Comparison of ENCODE assay signal across 10 cellular contexts in the genomic region with DNA sequence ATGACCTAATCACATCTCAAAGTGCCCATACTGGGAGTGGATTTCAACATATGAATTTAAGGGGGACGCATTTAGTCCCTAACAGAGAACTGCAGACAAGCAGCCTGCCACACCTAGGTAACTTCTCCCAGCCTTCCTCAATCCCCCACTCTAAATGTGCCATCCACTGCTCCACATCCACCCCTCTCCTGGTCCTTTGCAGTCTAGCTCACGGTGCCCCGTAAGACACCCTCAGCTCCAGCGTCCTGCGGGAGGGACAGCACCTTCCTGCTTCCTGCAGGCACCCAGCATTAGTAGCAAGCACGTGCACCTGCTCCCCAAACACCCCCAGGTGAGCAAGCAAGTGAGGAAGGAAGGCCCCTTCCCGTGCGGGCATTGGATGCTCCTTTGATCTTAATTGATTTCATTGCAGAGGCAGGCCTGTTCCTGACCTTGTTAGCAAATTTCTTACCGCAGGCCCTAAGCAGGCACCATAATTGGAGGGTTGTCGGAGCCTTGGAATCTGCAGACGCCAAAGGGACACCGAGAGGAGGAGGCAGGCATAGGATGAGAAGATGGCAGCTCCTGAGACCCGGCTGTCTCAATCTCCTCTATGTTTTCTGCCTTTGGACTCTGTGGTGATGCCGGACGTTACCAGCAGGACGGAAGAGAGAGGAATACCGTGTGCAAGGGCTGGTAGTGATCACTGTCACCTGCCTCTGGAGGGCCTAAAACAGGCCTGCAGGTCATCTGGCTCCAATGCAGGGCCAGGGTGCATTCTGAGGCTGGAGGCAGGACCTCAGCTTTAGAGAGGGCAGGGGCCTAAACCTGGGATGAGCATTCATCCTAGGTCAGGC.
"Had no signal": no experiment of that assay in that cellular context is flagged by ENCODE, and none has a peak within 500 bp of the region (broad histone marks: within the 10 kb centered on the region; RNA-seq: fewer than 3 reads in every experiment).

No MANE protein-coding gene starts in this region.

- DNase-seq: activated CD4-positive, alpha-beta T cell treated with anti-CD3 and anti-CD28 coated beads, Interleukin-2, amount 50 U/mL, for 4 hours; activated naive CD4-positive, alpha-beta T cell treated with anti-CD3 and anti-CD28 coated beads, Interleukin-2, amount 50 U/mL, for 16 hours; effector CD8-positive, alpha-beta T cell; mesendoderm; stimulated activated CD4-positive, alpha-beta T cell treated with anti-CD3 and anti-CD28 coated beads, Interleukin-2, amount 100 ng/mL, for 24 hours; stimulated activated naive CD8-positive, alpha-beta T cell treated with anti-CD3 and anti-CD28 coated beads, Interleukin-15, Interleukin-2, amounts not matched to agents 100 U/mL and 50 U/mL, for 24 hours; substantia nigra; T-helper 2 cell; WERI-Rb-1 had no signal

- H3K27ac Mint-ChIP-seq: naive thymus-derived CD8-positive, alpha-beta T cell had no signal

- ATAC-seq: naive thymus-derived CD8-positive, alpha-beta T cell; stimulated activated naive CD8-positive, alpha-beta T cell treated with anti-CD3 and anti-CD28 coated beads, Interleukin-15, Interleukin-2, amounts not matched to agents 100 U/mL and 50 U/mL, for 24 hours had no signal

- H3K4me3 Mint-ChIP-seq: naive thymus-derived CD8-positive, alpha-beta T cell had no signal

- H3K36me3 Mint-ChIP-seq: naive thymus-derived CD8-positive, alpha-beta T cell had no signal

- H3K4me1 Mint-ChIP-seq: naive thymus-derived CD8-positive, alpha-beta T cell had no signal
